ENCODE assay signal across 14 cellular contexts in genomic region chr10:110268442-110268841, GRCh38. TPM values are rescaled to one million over a fixed set of nuclear protein-coding genes. Genes with fewer than 3 reads are reported as not detected.
DNase-seq lines count a peak whose midpoint lies in the region; ATAC-seq and TF ChIP-seq lines count a peak whose summit lies in the region.
"Had no signal": no experiment of that assay in that cellular context is flagged by ENCODE, and none has a peak within 500 bp of the region (broad histone marks: within the 10 kb centered on the region; RNA-seq: fewer than 3 reads in every experiment).

No MANE protein-coding gene starts in this region.

- peaks cover 5% of the 10 kb centered on the region for H3K36me3 Mint-ChIP-seq in MCF 10A (ENCODE audit: insufficient read depth, unreplicated experiment)

- TF ChIP-seq CTCF in fibroblast of the aortic adventitia (IDR thresholded peaks at IDR 0.05; ENCODE audit: insufficient read depth, low read length), result no peak
- no peak for TF ChIP-seq CTCF in gastrocnemius medialis (IDR thresholded peaks at IDR 0.05 in 4 of 5, conservative IDR thresholded peaks at IDR 0.05 in 1 of 5)
- TF ChIP-seq CTCF in MCF 10A (IDR thresholded peaks at IDR 0.05; ENCODE audit: unreplicated experiment), result no peak

- H3K9me3 ChIP-seq in gastrocnemius medialis, result no peaks in the 10 kb centered on the region

- peaks cover 57 to 68% of the 10 kb centered on the region in 2 donors for H3K4me1 ChIP-seq in gastrocnemius medialis

- ATAC-seq in GM18502 (IDR thresholded peaks at IDR 0.05; ENCODE audit: poor library complexity, unreplicated experiment) (peak; percentile 44), HG03469 (IDR thresholded peaks at IDR 0.05; ENCODE audit: unreplicated experiment) (peak; percentile 42), gastrocnemius medialis (no peak)
- ATAC-seq: CD8-positive, alpha-beta T cell; K562 had no signal

- H3K27me3 Mint-ChIP-seq in MCF 10A (ENCODE audit: insufficient read depth, unreplicated experiment), result no peaks in the 10 kb centered on the region

- no peaks in the 10 kb centered on the region for H3K27me3 ChIP-seq in gastrocnemius medialis

- no peaks in the 10 kb centered on the region for H3K9me3 Mint-ChIP-seq in MCF 10A (ENCODE audit: unreplicated experiment)
- H3K9me3 Mint-ChIP-seq: CD8-positive, alpha-beta T cell had no signal

- H3K4me3 Mint-ChIP-seq in MCF 10A (ENCODE audit: unreplicated experiment), result no peak overlapping the region

- in situ Hi-C loops in gastrocnemius medialis (cut with MboI; ENCODE audit: low sequenced_read_pairs in 4 of 4), result no loop called here

- no peaks in the 10 kb centered on the region for H3K36me3 ChIP-seq in gastrocnemius medialis

- peak overlapping the region; percentile 84 to 90 (median 88) for H3K27ac ChIP-seq in gastrocnemius medialis
- H3K27ac ChIP-seq: SK-N-MC had no signal

- intact Hi-C loops in gastrocnemius medialis (cut with DNase I; ENCODE audit: low total_unique reads), result loop anchor here (2.0 kb wide), 2 partner anchors 42 to 60 kb away; no protein-coding TSS in a partner anchor
- intact Hi-C loops in MCF 10A (cut with micrococcal nuclease), result no loop called here

- TF ChIP-seq POLR2A in gastrocnemius medialis (IDR thresholded peaks at IDR 0.05), result no peak

- CTCF ChIA-PET in MCF 10A (lab: Yijun Ruan, JAX), result interaction anchor here (2.0 kb wide), 1 partner anchor 11 kb away, joined by 12 read pairs; no protein-coding TSS in a partner anchor

- H3K4me3 ChIP-seq in fibroblast of the aortic adventitia (ENCODE audit: low read depth, low read length), result no peak overlapping the region
- H3K4me3 ChIP-seq in gastrocnemius medialis, result peak overlapping the region in 1 of 4 donors; percentile 13
- H3K4me3 ChIP-seq: K562, SK-N-MC had no signal

- no peak overlapping the region for H3K27ac Mint-ChIP-seq in MCF 10A (ENCODE audit: low read depth, unreplicated experiment)

- peaks cover 17% of the 10 kb centered on the region for H3K4me1 Mint-ChIP-seq in MCF 10A (ENCODE audit: insufficient read depth, unreplicated experiment)

- peak; percentile 8 for DNase-seq in fibroblast of the aortic adventitia (ENCODE audit: low read depth)
- DNase-seq in gastrocnemius medialis, result no peak
- DNase-seq in AG08395 (ENCODE audit: low spot score), result no peak
- DNase-seq in SIG-M5 treated with dmso at 0.1 percent for 504 hours (lab: John Stamatoyannopoulos, UW; ENCODE audit: unreplicated experiment), result no peak
- DNase-seq in MCF 10A (ENCODE audit: unreplicated experiment), result no peak
- DNase-seq in SIG-M5 (lab: John Stamatoyannopoulos, UW), result no peak
- DNase-seq: activated CD4-positive, alpha-beta T cell treated with anti-CD3 and anti-CD28 coated beads for 4 hours; CD8-positive, alpha-beta T cell; central memory CD4-positive, alpha-beta T cell; trophoblast cell had no signal

- POLR2A ChIA-PET in MCF 10A (lab: Yijun Ruan, JAX), result no interaction called here

- BruUV-seq in MCF 10A (replicated peaks; lab: Mats Ljungman, UMichigan), result no TSS peak

RNA-seq across cellular contexts. Expression of gene SMNDC1, which starts 36.3 kb away (rescaled TPM):
- 8.9 and 27.5 TPM in 2 replicates for total RNA-seq in fibroblast of the aortic adventitia (ENCODE audit: low replicate concordance)
- 10 to 100 TPM in 2 of 4 donors, 1 to 10 TPM in 2; 7.3 to 23.9 (median 10.0) TPM for total RNA-seq in gastrocnemius medialis
- total RNA-seq in MCF 10A (2022), result 46.6 and 48.2 TPM in 2 replicates

Comparison
In these comparisons a context has a peak if more than half of its experiments do, and no peak if none do; other contexts are left out.
1. ATAC-seq: peak in GM18502 (single experiment) and HG03469 (single experiment); none in gastrocnemius medialis (0 of 2).